Comparison of ENCODE assay signal across 15 cellular contexts in the genomic region with DNA sequence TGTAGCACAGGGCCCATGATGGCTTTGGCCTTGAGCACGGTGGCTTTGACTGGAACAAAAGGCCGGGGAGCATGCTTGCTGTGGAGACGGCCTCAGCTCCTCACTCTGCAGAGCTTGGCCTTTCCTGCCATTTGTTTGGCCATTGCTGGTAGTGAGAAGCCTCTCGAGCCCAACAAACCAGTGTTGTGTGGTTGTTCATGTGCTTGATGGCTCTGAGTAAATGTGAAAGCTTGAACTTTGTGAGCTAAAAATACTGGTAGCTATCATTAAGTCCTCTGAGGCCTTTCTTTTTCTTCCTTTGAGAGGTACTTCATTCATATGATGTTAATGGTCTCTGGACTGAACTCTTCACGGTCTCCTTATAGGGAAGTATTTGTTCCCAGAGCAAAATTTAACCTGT. TPM values are rescaled to one million over a fixed set of nuclear protein-coding genes. Genes with fewer than 3 reads are reported as not detected.
A peak's percentile ranks its signal among the peaks of the same experiment; 100 is the strongest.
DNase-seq lines count a peak whose midpoint lies in the region; ATAC-seq and TF ChIP-seq lines count a peak whose summit lies in the region.
"Had no signal": no experiment of that assay in that cellular context is flagged by ENCODE, and none has a peak within 500 bp of the region (broad histone marks: within the 10 kb centered on the region; RNA-seq: fewer than 3 reads in every experiment).

No MANE protein-coding gene starts in this region.

- DNase-seq in GM12864 (ENCODE audit: low read depth) (peak; percentile 47), Karpas-422 (no peak), Ammon's horn (ENCODE audit: low spot score) (no peak), omental fat pad (ENCODE audit: low spot score) (no peak)
- DNase-seq: activated CD4-positive, alpha-beta T cell treated with anti-CD3 and anti-CD28 coated beads for 4 hours; cerebellar nuclear complex; left cardiac atrium; NCI-H2081; T-helper 2 cell had no signal

- H3K9me2 ChIP-seq in Karpas-422 (replicated peaks; ENCODE audit: insufficient read depth, low read length) = no peaks in the 10 kb centered on the region

- no peak overlapping the region for H3K9ac ChIP-seq in Karpas-422 (ENCODE audit: low read length)

- no peaks in the 10 kb centered on the region for H3K9me3 ChIP-seq in Karpas-422 (ENCODE audit: low read length)
- H3K9me3 ChIP-seq: esophagus muscularis mucosa had no signal

- H3K27me3 ChIP-seq in Karpas-422 (ENCODE audit: low read length) = no peaks in the 10 kb centered on the region
- H3K27me3 ChIP-seq: esophagus muscularis mucosa, hepatocyte had no signal

- H3K79me2 ChIP-seq in Karpas-422 (ENCODE audit: low read length) = peaks cover 4% of the 10 kb centered on the region; the same call in 1 of the 2 replicates
- H3K79me2 ChIP-seq: hepatocyte had no signal

- H3K36me3 ChIP-seq in Karpas-422 (ENCODE audit: insufficient read depth, low read length) = peaks cover 85% of the 10 kb centered on the region

- ATAC-seq in GM19043 (IDR thresholded peaks at IDR 0.05; ENCODE audit: low read depth, unreplicated experiment) = peak; percentile 52
- ATAC-seq in HG02759 (IDR thresholded peaks at IDR 0.05; ENCODE audit: unreplicated experiment) = peak; percentile 78
- no peak for ATAC-seq in omental fat pad (ENCODE audit: low FRiP score)
- no peak for ATAC-seq in GM19455 (IDR thresholded peaks at IDR 0.05; ENCODE audit: unreplicated experiment)
- ATAC-seq in HG03457 (IDR thresholded peaks at IDR 0.05; ENCODE audit: unreplicated experiment) = no peak
- ATAC-seq: left cardiac atrium had no signal

- no peak for TF ChIP-seq CTCF in GM12864 (IDR thresholded peaks at IDR 0.05; ENCODE audit: low read depth, low read length, missing control alignments)
- TF ChIP-seq CTCF in omental fat pad (IDR thresholded peaks at IDR 0.05) = no peak

- H2AFZ ChIP-seq in Karpas-422 (ENCODE audit: low read length) = no peak overlapping the region
- H2AFZ ChIP-seq: hepatocyte had no signal

- H3K4me2 ChIP-seq in Karpas-422 (ENCODE audit: low read depth, low read length, poor library complexity, severe bottlenecking) = no peak overlapping the region
- H3K4me2 ChIP-seq: hepatocyte had no signal

- no peak overlapping the region for H3K4me3 ChIP-seq in GM12864 (ENCODE audit: low read depth, low read length)
- no peak overlapping the region for H3K4me3 ChIP-seq in Karpas-422 (ENCODE audit: low read length)
- H3K4me3 ChIP-seq: esophagus muscularis mucosa, hepatocyte had no signal

- H3K27ac ChIP-seq in Karpas-422 (ENCODE audit: low read length) = peak overlapping the region; percentile 43; the same call in 1 of the 2 replicates
- H3K27ac ChIP-seq: esophagus muscularis mucosa, hepatocyte had no signal

- no peaks in the 10 kb centered on the region for H3K4me1 ChIP-seq in Karpas-422 (ENCODE audit: low read length)

- H4K20me1 ChIP-seq in Karpas-422 (ENCODE audit: insufficient read depth, low read depth, low read length) = 0 out of 2 replicates have a peak, but pooled peaks cover 3% of the 10 kb centered on the region

RNA-seq across cellular contexts. Expression of gene NAT10, which starts 39.6 kb away (rescaled TPM):
- 45.0 and 61.0 TPM in 2 replicates for total RNA-seq in Karpas-422 (2014; rRNA removed; shearing (Covaris generic); ENCODE audit: low replicate concordance)
- total RNA-seq in omental fat pad = 10 to 100 TPM; 26.5 to 52.7 (median 27.7) TPM

Comparison
In these comparisons a context has a peak if more than half of its experiments do, and no peak if none do; other contexts are left out.
1. ATAC-seq: peak in GM19043 (single experiment) and HG02759 (single experiment); none in omental fat pad (single experiment), GM19455 (single experiment) and HG03457 (single experiment).